Comparison of ENCODE assay signal across 7 cellular contexts in genomic region chr10:73578927-73579326, GRCh38. TPM values are rescaled to one million over a fixed set of nuclear protein-coding genes. Genes with fewer than 3 reads are reported as not detected.
DNase-seq lines count a peak whose midpoint lies in the region; ATAC-seq and TF ChIP-seq lines count a peak whose summit lies in the region.
"Not testable (repeated sequence)": the region's sequence is repeated elsewhere in the genome, so short reads cannot be mapped to it uniquely, and the experiment has no call there.

No MANE protein-coding gene starts in this region.

- H3K9me3 ChIP-seq in PC-9 (ENCODE audit: insufficient read depth, low read depth); heart left ventricle; lower lobe of right lung; psoas muscle; skeletal muscle tissue (ENCODE audit: control insufficient read depth in 3 of 3, low read length in 3 of 3); upper lobe of right lung: not testable (repeated sequence)

- DNase-seq in PC-9; epithelial cell of prostate (ENCODE audit: low read depth, low spot score); lower lobe of right lung; upper lobe of right lung: not testable (repeated sequence)
- DNase-seq in heart left ventricle (peak in 1 of 5 donors; percentile 30), psoas muscle (peak in 1 of 2 donors; percentile 18)

- intact Hi-C loops in PC-9 (cut with micrococcal nuclease; ENCODE audit: unreplicated experiment); lower lobe of right lung (cut with DNase I); upper lobe of right lung (cut with DNase I): not testable (repeated sequence)
- intact Hi-C loops in heart left ventricle (cut with DNase I) (loop anchor here in 3 of 10 donors (5.0 to 10.0 kb wide), 2 partner anchors 46 to 48 kb away; no protein-coding TSS in a partner anchor), psoas muscle (cut with DNase I) (loop anchor here in 1 of 2 donors (5.0 kb wide), 2 partner anchors 48 to 63 kb away; partner anchors contain the start of gene MYOZ1)

- not testable (repeated sequence) for H4K20me1 ChIP-seq in PC-9 (ENCODE audit: insufficient read depth)

- not testable (repeated sequence) for H3K36me3 ChIP-seq in PC-9 (ENCODE audit: low read depth); heart left ventricle; lower lobe of right lung; psoas muscle (ENCODE audit: insufficient read depth in 1 of 2, low read depth in 1 of 2); skeletal muscle tissue (ENCODE audit: control insufficient read depth in 3 of 3, insufficient read depth in 3 of 3, low read length in 3 of 3); upper lobe of right lung

- CTCF ChIA-PET in PC-9 (lab: Charles Lee) = interaction anchor here (0.6 kb wide), 2 partner anchors 21 to 47 kb away, joined by 3 to 9 read pairs; no protein-coding TSS in a partner anchor

- 73 to 82% (median 78%) methylated on average over 6 of the region's 6 CpGs for WGBS in heart left ventricle, 4 donors
- WGBS in psoas muscle, 3 donors = 32 to 38% (median 35%) methylated on average over 6 of the region's 6 CpGs

- H2AFZ ChIP-seq in PC-9 = not testable (repeated sequence)

- H3K4me3 ChIP-seq in PC-9; heart left ventricle; lower lobe of right lung; psoas muscle; skeletal muscle tissue (ENCODE audit: low read length in 3 of 3); upper lobe of right lung: not testable (repeated sequence)

- peak overlapping the region; percentile 80 for H3K27ac ChIP-seq in PC-9
- peak overlapping the region; percentile 56 for H3K27ac ChIP-seq in epithelial cell of prostate
- H3K27ac ChIP-seq in heart left ventricle = peak overlapping the region in 7 of 12 donors; percentile 71 to 90 (median 87)
- H3K27ac ChIP-seq in lower lobe of right lung = peak overlapping the region; percentile 78
- H3K27ac ChIP-seq in psoas muscle = peak overlapping the region; percentile 90
- peak overlapping the region; percentile 80 for H3K27ac ChIP-seq in skeletal muscle tissue (ENCODE audit: low read depth, low read length)
- peak overlapping the region; percentile 82 for H3K27ac ChIP-seq in upper lobe of right lung

- not testable (repeated sequence) for H3K9me2 ChIP-seq in PC-9 (ENCODE audit: insufficient read depth)

- not testable (repeated sequence) for TF ChIP-seq CTCF in PC-9 (conservative IDR thresholded peaks at IDR 0.05); heart left ventricle (IDR thresholded peaks at IDR 0.05); lower lobe of right lung (IDR thresholded peaks at IDR 0.05); psoas muscle (IDR thresholded peaks at IDR 0.05); upper lobe of right lung (IDR thresholded peaks at IDR 0.05)

- POLR2A ChIA-PET in PC-9 (lab: Charles Lee; ENCODE audit: unreplicated experiment) = not testable (repeated sequence)

- BruUV-seq in PC-9 (replicated peaks; lab: Mats Ljungman, UMichigan) = not testable (repeated sequence)

- H3K4me1 ChIP-seq in PC-9 (replicated peaks; ENCODE audit: insufficient read depth) (peaks cover 35% of the 10 kb centered on the region), heart left ventricle (peaks cover 0 to 44% (median 26%) of the 10 kb centered on the region in 12 donors), lower lobe of right lung (peaks cover 20% of the 10 kb centered on the region), psoas muscle (peaks cover 30% of the 10 kb centered on the region), skeletal muscle tissue (ENCODE audit: control insufficient read depth in 3 of 3, insufficient read depth in 3 of 3, low read length in 3 of 3) (peaks cover 15 to 38% (median 18%) of the 10 kb centered on the region in 3 donors), upper lobe of right lung (peaks cover 13% of the 10 kb centered on the region)

- not testable (repeated sequence) for H3K4me2 ChIP-seq in PC-9

- not testable (repeated sequence) for TF ChIP-seq POLR2A in heart left ventricle (IDR thresholded peaks at IDR 0.05)

- peaks cover 36% of the 10 kb centered on the region for H3F3A ChIP-seq in PC-9 (ENCODE audit: insufficient read depth, low read depth)

- ATAC-seq in heart left ventricle (peak in 2 of 4 donors; percentile 12 to 50), psoas muscle (peak; percentile 62 to 68 (median 64))
- not testable (repeated sequence) for ATAC-seq in lower lobe of right lung, upper lobe of right lung

- H3K9ac ChIP-seq in skeletal muscle tissue (ENCODE audit: low read depth in 1 of 3, low read length in 3 of 3) = not testable (repeated sequence)

- peaks cover 13% of the 10 kb centered on the region; the same call in 1 of the 2 replicates for H3K79me2 ChIP-seq in PC-9 (ENCODE audit: low read depth)

- not testable (repeated sequence) for H3K27me3 ChIP-seq in PC-9 (ENCODE audit: insufficient read depth, low read depth); heart left ventricle; lower lobe of right lung (ENCODE audit: low read depth); psoas muscle (ENCODE audit: insufficient read depth in 3 of 3, low read length in 2 of 3); skeletal muscle tissue (ENCODE audit: control insufficient read depth in 3 of 3, insufficient read depth in 3 of 3, low read length in 3 of 3); upper lobe of right lung

RNA-seq across cellular contexts. Expression of gene USP54, which starts 12.2 kb away (rescaled TPM):
- total RNA-seq in PC-9 (2021) (38.3 and 52.4 TPM in 2 replicates), heart left ventricle (10 to 100 TPM; 14.1 to 37.3 (median 20.1) TPM), lower lobe of right lung (97.4 TPM), psoas muscle (100 to 1,000 TPM in 2 of 4 donors, 10 to 100 TPM in 2; 47.7 to 216 (median 110) TPM), skeletal muscle tissue (20.4 TPM), upper lobe of right lung (114 TPM)
- polyA plus RNA-seq in heart left ventricle (10 to 100 TPM in 1 of 2 donors, 1 to 10 TPM in 1; 9.1 to 10.4 TPM), psoas muscle (10 to 100 TPM; 32.6 to 94.3 (median 65.9) TPM)
